1 cellular context compared by ENCODE assay signal in genomic region chr17:50297407-50297865, GRCh38.
A peak's percentile ranks its signal among the peaks of the same experiment; 100 is the strongest.
TF ChIP-seq lines count a peak whose summit lies in the region.

No MANE protein-coding gene starts in this region.

TF ChIP-seq in HepG2, 621 proteins besides CTCF, POLR2A, EP300 and RAD21 (continued from another document and continues in another):
- TF ChIP-seq MLX (CRISPR knock-in tag; IDR thresholded peaks at IDR 0.05) (no peak), ZNF441 (CRISPR knock-in tag; IDR thresholded peaks at IDR 0.05; ENCODE audit: borderline replicate concordance) (no peak; the same call in 1 of the 2 replicates), ZNF569 (CRISPR knock-in tag; IDR thresholded peaks at IDR 0.05; ENCODE audit: borderline replicate concordance) (no peak), CENPX (CRISPR knock-in tag; IDR thresholded peaks at IDR 0.05) (no peak), MTF1 (CRISPR knock-in tag; IDR thresholded peaks at IDR 0.05) (no peak), ZNF562 (CRISPR knock-in tag; IDR thresholded peaks at IDR 0.05; ENCODE audit: borderline replicate concordance) (no peak), ZNF619 (CRISPR knock-in tag; IDR thresholded peaks at IDR 0.05) (0 out of 2 replicates have a peak, but pooled peaks have one; percentile 46), ZNF674 (CRISPR knock-in tag; IDR thresholded peaks at IDR 0.05; ENCODE audit: low read depth) (no peak), CBX5 (CRISPR knock-in tag; IDR thresholded peaks at IDR 0.05; ENCODE audit: borderline replicate concordance) (peak; percentile 55; the same call in 1 of the 2 replicates), KDM3A (CRISPR knock-in tag; IDR thresholded peaks at IDR 0.05; ENCODE audit: low read depth) (no peak; the same call in 1 of the 2 replicates), ZNF547 (CRISPR knock-in tag; IDR thresholded peaks at IDR 0.05) (peak; percentile 29; the same call in 1 of the 2 replicates), ZNF577 (CRISPR knock-in tag; IDR thresholded peaks at IDR 0.05; ENCODE audit: borderline replicate concordance, low read depth) (no peak), THAP11 (CRISPR knock-in tag; IDR thresholded peaks at IDR 0.05) (peak; percentile 47; the same call in 1 of the 2 replicates), RNF2 (conservative IDR thresholded peaks at IDR 0.05; ENCODE audit: low read depth) (peak; percentile 45; the same call in 1 of the 2 replicates), ZNF772 (CRISPR knock-in tag; IDR thresholded peaks at IDR 0.05) (no peak), BCL3 (CRISPR knock-in tag; IDR thresholded peaks at IDR 0.05) (no peak), KDM6A (CRISPR knock-in tag; IDR thresholded peaks at IDR 0.05; ENCODE audit: low read depth) (no peak), KDM4B (CRISPR knock-in tag; IDR thresholded peaks at IDR 0.05) (no peak), ZNF318 (CRISPR knock-in tag; IDR thresholded peaks at IDR 0.05) (no peak), ZNF746 (CRISPR knock-in tag; IDR thresholded peaks at IDR 0.05) (no peak), PHF8 (CRISPR knock-in tag; IDR thresholded peaks at IDR 0.05) (0 out of 2 replicates have a peak, but pooled peaks have one; percentile 14), SIN3A (IDR thresholded peaks at IDR 0.05; ENCODE audit: borderline replicate concordance, low read depth, low read length) (no peak), PRDM10 (CRISPR knock-in tag; IDR thresholded peaks at IDR 0.05; ENCODE audit: low read depth) (no peak), DNMT3B (CRISPR knock-in tag; conservative IDR thresholded peaks at IDR 0.05) (no peak), IRF2 (CRISPR knock-in tag; IDR thresholded peaks at IDR 0.05) (0 out of 2 replicates have a peak, but pooled peaks have one; percentile 21), ZNF687 (CRISPR knock-in tag; IDR thresholded peaks at IDR 0.05) (peak; percentile 38), ZNF34 (CRISPR knock-in tag; IDR thresholded peaks at IDR 0.05; ENCODE audit: borderline replicate concordance) (no peak), HMG20A (CRISPR knock-in tag; IDR thresholded peaks at IDR 0.05; ENCODE audit: borderline replicate concordance) (no peak), ZNF790 (CRISPR knock-in tag; IDR thresholded peaks at IDR 0.05; ENCODE audit: borderline replicate concordance) (no peak), ZNF780A (CRISPR knock-in tag; IDR thresholded peaks at IDR 0.05) (no peak), ZNF570 (CRISPR knock-in tag; IDR thresholded peaks at IDR 0.05; ENCODE audit: borderline replicate concordance) (no peak), FOXO1 (CRISPR knock-in tag; IDR thresholded peaks at IDR 0.05) (0 out of 2 replicates have a peak, but pooled peaks have one; percentile 23), ZNF224 (CRISPR knock-in tag; IDR thresholded peaks at IDR 0.05) (no peak), AKAP8 (CRISPR knock-in tag; IDR thresholded peaks at IDR 0.05) (no peak), ZNF816 (CRISPR knock-in tag; IDR thresholded peaks at IDR 0.05; ENCODE audit: borderline replicate concordance) (0 out of 2 replicates have a peak, but pooled peaks have one; percentile 23), MXD3 (CRISPR knock-in tag; IDR thresholded peaks at IDR 0.05) (no peak), ETV5 (CRISPR knock-in tag; IDR thresholded peaks at IDR 0.05; ENCODE audit: borderline replicate concordance) (peak; percentile 13; the same call in 1 of the 2 replicates), MEIS2 (CRISPR knock-in tag; IDR thresholded peaks at IDR 0.05) (0 out of 2 replicates have a peak, but pooled peaks have one; percentile 51), NFKB2 (CRISPR knock-in tag; IDR thresholded peaks at IDR 0.05; ENCODE audit: borderline replicate concordance) (peak; percentile 45; the same call in 1 of the 2 replicates), ZNF343 (CRISPR knock-in tag; IDR thresholded peaks at IDR 0.05) (no peak), TCF7L2 (IDR thresholded peaks at IDR 0.05; ENCODE audit: low read depth, low read length) (no peak)
